ENCODE assay signal across 24 cellular contexts in genomic region chr6:54361734-54362133, GRCh38. TPM values are rescaled to one million over a fixed set of nuclear protein-coding genes. Genes with fewer than 3 reads are reported as not detected.
DNase-seq lines count a peak whose midpoint lies in the region; ATAC-seq, FAIRE-seq and TF ChIP-seq lines count a peak whose summit lies in the region.
"Had no signal": no experiment of that assay in that cellular context is flagged by ENCODE, and none has a peak within 500 bp of the region (broad histone marks: within the 10 kb centered on the region; RNA-seq: fewer than 3 reads in every experiment).

No MANE protein-coding gene starts in this region.

- H3K4me1 ChIP-seq in breast epithelium, result no peaks in the 10 kb centered on the region
- H3K4me1 ChIP-seq in keratinocyte (ENCODE audit: control insufficient read depth, extremely low read depth, insufficient read depth, low read length), result peaks cover 12% of the 10 kb centered on the region
- H3K4me1 ChIP-seq: BE2C had no signal

- H3K27ac Mint-ChIP-seq in MCF 10A (ENCODE audit: low read depth, unreplicated experiment), result peak overlapping the region; percentile 35
- H3K27ac Mint-ChIP-seq: CD14-positive monocyte; CD4-positive, alpha-beta T cell had no signal

- no peaks in the 10 kb centered on the region for H3K9me1 ChIP-seq in keratinocyte (ENCODE audit: control insufficient read depth, extremely low read depth, insufficient read depth, low read length)

- H3K27me3 ChIP-seq in breast epithelium (no peaks in the 10 kb centered on the region), bronchial epithelial cell (ENCODE audit: control insufficient read depth, insufficient read depth, low read length) (no peaks in the 10 kb centered on the region), keratinocyte (ENCODE audit: control insufficient read depth, extremely low read depth, insufficient read depth, low read length) (no peaks in the 10 kb centered on the region)
- H3K27me3 ChIP-seq: BE2C; BLaER1 treated with 17β-estradiol and CSF1 and Interleukin-3, amounts not matched to agents 10 nM and 100 nM had no signal

- H3K9me3 ChIP-seq in breast epithelium (no peaks in the 10 kb centered on the region), keratinocyte (ENCODE audit: control insufficient read depth, low read depth, low read length) (no peaks in the 10 kb centered on the region)
- H3K9me3 ChIP-seq: A549; BE2C; BLaER1 treated with 17β-estradiol and CSF1 and Interleukin-3, amounts not matched to agents 10 nM and 100 nM had no signal

- intact Hi-C loops in MCF 10A (cut with micrococcal nuclease), result no loop called here
- intact Hi-C loops in breast epithelium (cut with DNase I; ENCODE audit: low total_unique reads), result no loop called here

- no peak for FAIRE-seq in bronchial epithelial cell (lab: Jason Lieb, UNC)
- FAIRE-seq in keratinocyte (lab: Jason Lieb, UNC), result peak; percentile 57
- FAIRE-seq: A549, G401.6, GM12892 had no signal

- no peaks in the 10 kb centered on the region for H3K79me2 ChIP-seq in keratinocyte (ENCODE audit: control insufficient read depth, insufficient read depth, low read length)

- no peak overlapping the region for H3K4me3 ChIP-seq in breast epithelium
- no peak overlapping the region for H3K4me3 ChIP-seq in bronchial epithelial cell (ENCODE audit: low read depth, low read length)
- H3K4me3 ChIP-seq in keratinocyte (ENCODE audit: control insufficient read depth in 2 of 3, extremely low read depth in 1 of 3, insufficient read depth in 2 of 3, low read depth in 1 of 3, low read length in 3 of 3), result no peak overlapping the region
- H3K4me3 ChIP-seq: A549; BLaER1 treated with 17β-estradiol and CSF1 and Interleukin-3, amounts not matched to agents 10 nM and 100 nM had no signal

- no peak for TF ChIP-seq POLR2A in breast epithelium (IDR thresholded peaks at IDR 0.05)

- H4K20me1 ChIP-seq in keratinocyte (ENCODE audit: control insufficient read depth, extremely low read depth, insufficient read depth, low read length), result no peaks in the 10 kb centered on the region
- H4K20me1 ChIP-seq: BLaER1 treated with 17β-estradiol and CSF1 and Interleukin-3, amounts not matched to agents 10 nM and 100 nM had no signal

- H3K4me3 Mint-ChIP-seq in MCF 10A (ENCODE audit: unreplicated experiment), result no peak overlapping the region
- H3K4me3 Mint-ChIP-seq: CD14-positive monocyte; CD4-positive, alpha-beta T cell; CD8-positive, alpha-beta memory T cell had no signal

- CTCF ChIA-PET in MCF 10A (lab: Yijun Ruan, JAX), result no interaction called here

- POLR2A ChIA-PET in MCF 10A (lab: Yijun Ruan, JAX), result interaction anchor here (0.7 to 0.8 kb wide), 4 partner anchors 14 to 327 kb away, joined by 3 to 5 read pairs (median 3); no protein-coding TSS in a partner anchor

- ATAC-seq in esophagus mucosa (peak; percentile 95), HG02588 (IDR thresholded peaks at IDR 0.05; ENCODE audit: unreplicated experiment) (no peak)
- ATAC-seq: A549 had no signal

- H3K4me1 Mint-ChIP-seq in MCF 10A (ENCODE audit: insufficient read depth, unreplicated experiment), result peaks cover 9% of the 10 kb centered on the region
- H3K4me1 Mint-ChIP-seq: CD14-positive monocyte; CD8-positive, alpha-beta memory T cell had no signal

- H3K4me2 ChIP-seq in keratinocyte (ENCODE audit: control insufficient read depth, extremely low read depth, insufficient read depth, low read depth, low read length), result no peak overlapping the region
- H3K4me2 ChIP-seq: A549; BLaER1 treated with 17β-estradiol and CSF1 and Interleukin-3, amounts not matched to agents 10 nM and 100 nM had no signal

- TF ChIP-seq CTCF in MCF 10A (IDR thresholded peaks at IDR 0.05; ENCODE audit: unreplicated experiment), result no peak
- TF ChIP-seq CTCF in breast epithelium (IDR thresholded peaks at IDR 0.05), result no peak
- TF ChIP-seq CTCF in bronchial epithelial cell (IDR thresholded peaks at IDR 0.05; ENCODE audit: insufficient read depth, low read length, severe bottlenecking), result no peak
- TF ChIP-seq CTCF in keratinocyte (optimal IDR thresholded peaks at IDR 0.05 in 1 of 3, IDR thresholded peaks at IDR 0.05 in 1 of 3, conservative IDR thresholded peaks at IDR 0.05 in 1 of 3; ENCODE audit: extremely low read depth in 1 of 3, insufficient read depth in 2 of 3, low read length in 3 of 3), result no peak

- no TSS peak for BruUV-seq in MCF 10A (replicated peaks; lab: Mats Ljungman, UMichigan)

- H2AFZ ChIP-seq in keratinocyte (ENCODE audit: control insufficient read depth, low read length), result peak overlapping the region; percentile 21

- DNase-seq in MCF 10A (ENCODE audit: unreplicated experiment) (peak; percentile 27), breast epithelium (ENCODE audit: low spot score in 2 of 2) (no peak), bronchial epithelial cell (ENCODE audit: low read depth) (peak; percentile 85), keratinocyte (ENCODE audit: low read depth, low spot score) (peak; percentile 7), SKM-1 (lab: John Stamatoyannopoulos, UW; ENCODE audit: unreplicated experiment) (no peak), KBM-7 (no peak)
- DNase-seq: 8988T; ACHN; AML-193; BE2C; CD4-positive, alpha-beta T cell; CD8-positive, alpha-beta memory T cell; DMS 273 treated with DMSO at 0.1 percent for 48 hours; DND-41; GOT3; H7; HCEC 1CT had no signal

- dilution Hi-C loops in keratinocyte (cut with MboI; ENCODE audit: extremely low pct_ligation_motif_present, low sequenced_read_pairs), result no loop called here

- H3K36me3 Mint-ChIP-seq in MCF 10A (ENCODE audit: insufficient read depth, unreplicated experiment), result no peaks in the 10 kb centered on the region
- H3K36me3 Mint-ChIP-seq: CD14-positive monocyte; CD8-positive, alpha-beta memory T cell had no signal

- no peaks in the 10 kb centered on the region for H3K9me3 Mint-ChIP-seq in MCF 10A (ENCODE audit: unreplicated experiment)
- H3K9me3 Mint-ChIP-seq: CD4-positive, alpha-beta T cell had no signal

- no peak overlapping the region for H3K9ac ChIP-seq in keratinocyte (ENCODE audit: control insufficient read depth, extremely low read depth, insufficient read depth, low read length)
- H3K9ac ChIP-seq: BLaER1 treated with 17β-estradiol and CSF1 and Interleukin-3, amounts not matched to agents 10 nM and 100 nM had no signal

- H3K27ac ChIP-seq in breast epithelium, result no peak overlapping the region
- no peak overlapping the region for H3K27ac ChIP-seq in keratinocyte (ENCODE audit: control insufficient read depth, insufficient read depth, low read length)
- H3K27ac ChIP-seq: A549; BLaER1 treated with 17β-estradiol and CSF1 and Interleukin-3, amounts not matched to agents 10 nM and 100 nM had no signal

- H3K36me3 ChIP-seq in breast epithelium (no peaks in the 10 kb centered on the region), bronchial epithelial cell (ENCODE audit: control insufficient read depth, insufficient read depth, low read length) (no peaks in the 10 kb centered on the region), keratinocyte (ENCODE audit: control insufficient read depth in 2 of 2, extremely low read depth in 1 of 2, insufficient read depth in 2 of 2, low read length in 2 of 2) (no peaks in the 10 kb centered on the region)
- H3K36me3 ChIP-seq: BE2C; BLaER1 treated with 17β-estradiol and CSF1 and Interleukin-3, amounts not matched to agents 10 nM and 100 nM had no signal

- in situ Hi-C loops in KBM-7 (cut with MboI; ENCODE audit: low pct_unique_long_range_greater_than_20kb, low sequenced_read_pairs), result no loop called here

- no peaks in the 10 kb centered on the region for H3K27me3 Mint-ChIP-seq in MCF 10A (ENCODE audit: insufficient read depth, unreplicated experiment)
- H3K27me3 Mint-ChIP-seq: CD4-positive, alpha-beta T cell; CD8-positive, alpha-beta memory T cell had no signal

RNA-seq across cellular contexts. Expression of gene TINAG, which starts 53.5 kb away (rescaled TPM):
- total RNA-seq in MCF 10A (2022), result not detected in 2 replicates
- not detected for total RNA-seq in breast epithelium
- not detected in 2 replicates for total RNA-seq in bronchial epithelial cell
- total RNA-seq in esophagus mucosa, result not detected
- polyA plus RNA-seq in keratinocyte, result not detected in 3 replicates
- not detected for polyA plus RNA-seq in keratinocyte (2011; ENCODE audit: low read depth)
- 0.06 TPM in 1 of 2 replicates, not detected in the other for polyA plus RNA-seq in keratinocyte (2011; cell fraction: cytosol; rRNA removed)
- polyA plus RNA-seq in keratinocyte (2011; cell fraction: nucleus; rRNA removed), result 0.15 and 0.18 TPM in 2 replicates
- polyA plus RNA-seq in keratinocyte (2012; ENCODE audit: low replicate concordance), result not detected in 2 replicates
- polyA minus RNA-seq in keratinocyte, result 0.26 to 2.9 TPM in 2 of 3 replicates, not detected in the other
- polyA minus RNA-seq in keratinocyte (2011; cell fraction: cytosol; rRNA and poly(A)+ RNA removed), result not detected
- polyA minus RNA-seq in keratinocyte (2011; cell fraction: nucleus; rRNA and poly(A)+ RNA removed), result not detected in 2 replicates
- total RNA-seq: CD4-positive, alpha-beta T cell; CD8-positive, alpha-beta memory T cell; H7 had no signal
- polyA plus RNA-seq: CD14-positive monocyte; CD8-positive, alpha-beta memory T cell had no signal

Comparison
In these comparisons a context has a peak if more than half of its experiments do, and no peak if none do; other contexts are left out.
1. DNase-seq: peak in MCF 10A (single experiment), bronchial epithelial cell (single experiment) and keratinocyte (single experiment); none in breast epithelium (0 of 2), SKM-1 (single experiment) and KBM-7 (single experiment).